ENCODE assay signal across 10 cellular contexts in genomic region chr15:40055576-40056293, GRCh38. TPM values are rescaled to one million over a fixed set of nuclear protein-coding genes. Genes with fewer than 3 reads are reported as not detected.
DNase-seq lines count a peak whose midpoint lies in the region; ATAC-seq and TF ChIP-seq lines count a peak whose summit lies in the region.
"Had no signal": no experiment of that assay in that cellular context is flagged by ENCODE, and none has a peak within 500 bp of the region (broad histone marks: within the 10 kb centered on the region; RNA-seq: fewer than 3 reads in every experiment).

No MANE protein-coding gene starts in this region.

- H2AK5ac ChIP-seq in IMR-90 (ENCODE audit: low read depth, low read length) (peak overlapping the region; percentile 91), mesenchymal stem cell (ENCODE audit: low read length, severe bottlenecking) (peak overlapping the region; percentile 51)

- H3K27me3 ChIP-seq in ACC112 (ENCODE audit: insufficient read depth, low read length) (no peaks in the 10 kb centered on the region), IMR-90 (ENCODE audit: control insufficient read depth, insufficient read depth, low read length) (no peaks in the 10 kb centered on the region), mesenchymal stem cell (ENCODE audit: control insufficient read depth in 1 of 2, insufficient read depth in 1 of 2, low read length in 2 of 2) (no peaks in the 10 kb centered on the region)
- H3K27me3 ChIP-seq: adrenal gland, MG63 had no signal

- peaks cover 8% of the 10 kb centered on the region for H3K36me3 Mint-ChIP-seq in activated CD8-positive, alpha-beta T cell treated with anti-CD3 and anti-CD28 coated beads for 36 hours (ENCODE audit: low read depth)

- DNase-seq in IMR-90 (no peak), mesenchymal stem cell (no peak), KG1 (lab: John Stamatoyannopoulos, UW) (no peak), CD1c-positive myeloid dendritic cell (ENCODE audit: extremely low spot score) (no peak)
- DNase-seq in activated CD8-positive, alpha-beta T cell treated with anti-CD3 and anti-CD28 coated beads for 36 hours: peak; percentile 53
- no peak for DNase-seq in stimulated activated CD4-positive, alpha-beta T cell treated with anti-CD3 and anti-CD28 coated beads, Interleukin-4, amount 100 ng/mL, for 24 hours

- H4K5ac ChIP-seq in IMR-90 (ENCODE audit: low read depth, low read length): peak overlapping the region; percentile 56; the same call in 1 of the 2 replicates

- no peak overlapping the region; the same call in 2 of the 3 replicates for H2BK15ac ChIP-seq in IMR-90 (ENCODE audit: low read depth, low read length)
- H2BK15ac ChIP-seq in mesenchymal stem cell (ENCODE audit: low read depth, poor library complexity, severe bottlenecking): peak overlapping the region; percentile 29

- no peak for ATAC-seq in IMR-90 (ENCODE audit: low read depth)
- peak; percentile 28 for ATAC-seq in activated CD8-positive, alpha-beta T cell treated with anti-CD3 and anti-CD28 coated beads for 36 hours
- no peak for ATAC-seq in HG02885 (IDR thresholded peaks at IDR 0.05; ENCODE audit: poor library complexity, unreplicated experiment)

- no peak for TF ChIP-seq POLR2A in IMR-90 (IDR thresholded peaks at IDR 0.05; ENCODE audit: low read depth, low read length)

- H3K9ac ChIP-seq in IMR-90 (ENCODE audit: low read depth, low read length) (no peak overlapping the region), mesenchymal stem cell (ENCODE audit: low read length) (peak overlapping the region; percentile 32)

- peak overlapping the region; percentile 52; the same call in 1 of the 2 replicates for H4K91ac ChIP-seq in IMR-90 (ENCODE audit: insufficient read depth, low read depth, low read length)
- peak overlapping the region; percentile 56 for H4K91ac ChIP-seq in mesenchymal stem cell (ENCODE audit: low read length)

- TF ChIP-seq CTCF in IMR-90 (conservative IDR thresholded peaks at IDR 0.05; ENCODE audit: low read depth, low read length): no peak
- TF ChIP-seq CTCF in activated CD8-positive, alpha-beta T cell treated with anti-CD3 and anti-CD28 coated beads for 36 hours (IDR thresholded peaks at IDR 0.05): no peak

- no peaks in the 10 kb centered on the region for H3K79me2 ChIP-seq in ACC112 (ENCODE audit: control insufficient read depth, insufficient read depth, low read length, unreplicated experiment)

- peak overlapping the region; percentile 78 for H3K27ac Mint-ChIP-seq in activated CD8-positive, alpha-beta T cell treated with anti-CD3 and anti-CD28 coated beads for 36 hours

- H3K18ac ChIP-seq in IMR-90 (ENCODE audit: low read depth, low read length): peak overlapping the region; percentile 54
- H3K18ac ChIP-seq in mesenchymal stem cell (ENCODE audit: low read depth in 1 of 2, low read length in 2 of 2): peak overlapping the region; percentile 12 to 91

- dilution Hi-C loops in IMR-90 (cut with HindIII; ENCODE audit: low sequenced_read_pairs, unreplicated experiment): no loop called here

- no peak overlapping the region for H3K56ac ChIP-seq in IMR-90 (ENCODE audit: extremely low read depth, insufficient read depth, low read length)

- peaks cover 72% of the 10 kb centered on the region for H3K4me1 Mint-ChIP-seq in activated CD8-positive, alpha-beta T cell treated with anti-CD3 and anti-CD28 coated beads for 36 hours (ENCODE audit: low read depth)

- in situ Hi-C loops in IMR-90 (cut with MboI; ENCODE audit: low sequenced_read_pairs): no loop called here

- peak overlapping the region; percentile 69 for H2BK20ac ChIP-seq in IMR-90 (ENCODE audit: low read depth, low read length)

- H2AFZ ChIP-seq in ACC112 (ENCODE audit: low read length, unreplicated experiment) (no peak overlapping the region), IMR-90 (replicated peaks; ENCODE audit: low read length, poor library complexity) (peak overlapping the region; percentile 35), mesenchymal stem cell (ENCODE audit: low read depth, low read length) (no peak overlapping the region)

- H3K4ac ChIP-seq in IMR-90 (ENCODE audit: low read depth, low read length) (peak overlapping the region; percentile 80), mesenchymal stem cell (ENCODE audit: low read depth in 1 of 2, low read length in 2 of 2) (peak overlapping the region; percentile 19 to 82)

- peaks cover 37% of the 10 kb centered on the region for H3K4me1 ChIP-seq in ACC112 (ENCODE audit: control insufficient read depth, insufficient read depth, low read length, unreplicated experiment)
- peaks cover 27% of the 10 kb centered on the region for H3K4me1 ChIP-seq in IMR-90 (ENCODE audit: control insufficient read depth, insufficient read depth, low read length)
- H3K4me1 ChIP-seq in mesenchymal stem cell (ENCODE audit: control insufficient read depth, insufficient read depth, low read depth, low read length): peaks cover 45% of the 10 kb centered on the region

- H3K4me2 ChIP-seq in IMR-90 (ENCODE audit: low read depth, low read length): no peak overlapping the region
- H3K4me2 ChIP-seq in mesenchymal stem cell (ENCODE audit: low read length, poor library complexity, severe bottlenecking): no peak overlapping the region

- H2BK5ac ChIP-seq in IMR-90 (ENCODE audit: low read depth, low read length, poor library complexity, severe bottlenecking): no peak overlapping the region
- peak overlapping the region; percentile 11 for H2BK5ac ChIP-seq in mesenchymal stem cell (ENCODE audit: low read depth, low read length, poor library complexity, severe bottlenecking)

- peaks cover 32% of the 10 kb centered on the region for H3K9me1 ChIP-seq in IMR-90 (ENCODE audit: insufficient read depth, low read length)

- peak overlapping the region; percentile 77 for H2AK9ac ChIP-seq in IMR-90 (replicated peaks; ENCODE audit: low read depth, low read length, poor library complexity)

- BruUV-seq in IMR-90 (replicated peaks; lab: Mats Ljungman, UMichigan): no TSS peak

- H2BK120ac ChIP-seq in IMR-90 (ENCODE audit: low read depth, low read length): peak overlapping the region; percentile 58
- H2BK120ac ChIP-seq in mesenchymal stem cell (ENCODE audit: low read depth, low read length): peak overlapping the region; percentile 8

- POLR2A ChIA-PET in IMR-90 (lab: Charles Lee; ENCODE audit: unreplicated experiment): no interaction called here
- POLR2A ChIA-PET in activated CD8-positive, alpha-beta T cell treated with anti-CD3 and anti-CD28 coated beads for 36 hours (lab: Charles Lee): interaction anchor here (0.8 to 1.7 kb wide), 6 partner anchors 8 to 44 kb away, joined by 3 to 5 read pairs (median 3); no protein-coding TSS in a partner anchor

- H3K23ac ChIP-seq in IMR-90 (ENCODE audit: low read depth, low read length) (peak overlapping the region; percentile 8; the same call in 1 of the 2 replicates), mesenchymal stem cell (ENCODE audit: low read length in 2 of 2) (peak overlapping the region in 1 of 2 experiments; percentile 42)

- CTCF ChIA-PET in IMR-90 (lab: Yijun Ruan, JAX): interaction anchor here (2.0 kb wide), 1 partner anchor 10 kb away, joined by 5 read pairs; no protein-coding TSS in a partner anchor
- CTCF ChIA-PET in activated CD8-positive, alpha-beta T cell treated with anti-CD3 and anti-CD28 coated beads for 36 hours (lab: Charles Lee): interaction anchor here (0.9 to 5.6 kb wide), 10 partner anchors 8 to 218 kb away, joined by 3 to 31 read pairs (median 3); partner anchors contain the start of gene BMF

- H3K9me3 Mint-ChIP-seq in activated CD8-positive, alpha-beta T cell treated with anti-CD3 and anti-CD28 coated beads for 36 hours: no peaks in the 10 kb centered on the region

- no peaks in the 10 kb centered on the region for H4K20me1 ChIP-seq in IMR-90 (ENCODE audit: insufficient read depth, low read length)

- TF ChIP-seq RAD21 in IMR-90 (IDR thresholded peaks at IDR 0.05; ENCODE audit: low read length): no peak

- H3K27ac ChIP-seq in ACC112 (ENCODE audit: low read depth, low read length) (peak overlapping the region; percentile 28; the same call in 1 of the 2 replicates), IMR-90 (ENCODE audit: insufficient read depth, low read length) (no peak overlapping the region), mesenchymal stem cell (ENCODE audit: low read length, poor library complexity, severe bottlenecking) (peak overlapping the region; percentile 71)
- H3K27ac ChIP-seq: adrenal gland had no signal

- peak overlapping the region; percentile 92 to 96 for H2BK12ac ChIP-seq in mesenchymal stem cell (ENCODE audit: low read length in 2 of 2)

- no peak overlapping the region for H3K4me3 Mint-ChIP-seq in activated CD8-positive, alpha-beta T cell treated with anti-CD3 and anti-CD28 coated beads for 36 hours

- H3K27me3 Mint-ChIP-seq in activated CD8-positive, alpha-beta T cell treated with anti-CD3 and anti-CD28 coated beads for 36 hours: no peaks in the 10 kb centered on the region

- no peak overlapping the region for H3K4me3 ChIP-seq in ACC112 (ENCODE audit: low read depth, low read length)
- H3K4me3 ChIP-seq in IMR-90 (ENCODE audit: insufficient read depth, low read depth, low read length): no peak overlapping the region
- no peak overlapping the region for H3K4me3 ChIP-seq in mesenchymal stem cell (ENCODE audit: insufficient read depth in 1 of 2, low read depth in 1 of 2, low read length in 2 of 2)
- H3K4me3 ChIP-seq: adrenal gland, MG63 had no signal

- WGBS in IMR-90 (ENCODE audit: extremely low coverage in 2 of 2, insufficient read length in 1 of 2), 2 experiments: 94% methylated on average over 5 of the region's 14 CpGs; no CpG with 5 or more reads in 1 of the 2 experiments
- 93% methylated on average over 12 of the region's 14 CpGs for WGBS in mesenchymal stem cell

- H4K8ac ChIP-seq in IMR-90 (ENCODE audit: low read depth in 2 of 2, low read length in 2 of 2) (peak overlapping the region in 1 of 2 experiments; percentile 7; a peak in 1 of 4 replicates), mesenchymal stem cell (ENCODE audit: low read length) (peak overlapping the region; percentile 5)

- intact Hi-C loops in IMR-90 (cut with micrococcal nuclease): no loop called here
- intact Hi-C loops in activated CD8-positive, alpha-beta T cell treated with anti-CD3 and anti-CD28 coated beads for 36 hours (cut with micrococcal nuclease): no loop called here

- 0 out of 2 replicates have a peak, but pooled peaks cover 8% of the 10 kb centered on the region for H3K36me3 ChIP-seq in ACC112 (ENCODE audit: insufficient read depth, low read length)
- H3K36me3 ChIP-seq in IMR-90 (ENCODE audit: control insufficient read depth, insufficient read depth, low read length): no peaks in the 10 kb centered on the region
- H3K36me3 ChIP-seq in mesenchymal stem cell (ENCODE audit: control insufficient read depth in 1 of 2, insufficient read depth in 2 of 2, low read depth in 1 of 2, low read length in 2 of 2): peaks cover 0 to under 1% of the 10 kb centered on the region in 2 experiments
- H3K36me3 ChIP-seq: adrenal gland, MG63 had no signal

- peak overlapping the region; percentile 76 for H3K14ac ChIP-seq in IMR-90 (replicated peaks; ENCODE audit: low read depth, low read length)
- peak overlapping the region in 1 of 2 experiments; percentile 76 for H3K14ac ChIP-seq in mesenchymal stem cell (ENCODE audit: low read length in 2 of 2)

- no peaks in the 10 kb centered on the region for H3K9me3 ChIP-seq in IMR-90 (ENCODE audit: control insufficient read depth, insufficient read depth, low read length)
- no peaks in the 10 kb centered on the region for H3K9me3 ChIP-seq in mesenchymal stem cell (ENCODE audit: control insufficient read depth, low read length)
- H3K9me3 ChIP-seq: adrenal gland, MG63 had no signal

- H3K79me1 ChIP-seq in IMR-90 (ENCODE audit: low read depth in 1 of 2, low read length in 2 of 2) (peaks cover 0 to 9% of the 10 kb centered on the region in 2 experiments; a peak in 1 of 4 replicates), mesenchymal stem cell (replicated peaks; ENCODE audit: low read length, poor library complexity, severe bottlenecking) (no peaks in the 10 kb centered on the region)

RNA-seq across cellular contexts. Expression of gene SRP14, which starts 16.8 kb away (rescaled TPM):
- 106 and 205 TPM in 2 replicates for total RNA-seq in IMR-90 (2012; rRNA removed)
- 295 and 296 TPM in 2 replicates for polyA plus RNA-seq in IMR-90 (2012; rRNA removed)
- polyA plus RNA-seq in IMR-90 (2012; cell fraction: cytosol; rRNA removed): 198 and 487 TPM in 2 replicates
- 41.4 and 203 TPM in 2 replicates for polyA plus RNA-seq in IMR-90 (2012; cell fraction: nucleus; rRNA removed; ENCODE audit: low replicate concordance)
- 100 to 1,000 TPM; 147 to 152 TPM for total RNA-seq in activated CD8-positive, alpha-beta T cell treated with anti-CD3 and anti-CD28 coated beads for 36 hours
- 684 TPM for polyA plus RNA-seq in mesenchymal stem cell (2013, experiment 1 of 2)
- 720 TPM for polyA plus RNA-seq in mesenchymal stem cell (2013, experiment 2 of 2)

RNA-seq across cellular contexts. Expression of gene BMF, which starts 52.9 kb away (rescaled TPM):
- total RNA-seq in IMR-90 (2012; rRNA removed): 1.7 and 2.9 TPM in 2 replicates
- 2.4 and 2.8 TPM in 2 replicates for polyA plus RNA-seq in IMR-90 (2012; rRNA removed)
- polyA plus RNA-seq in IMR-90 (2012; cell fraction: cytosol; rRNA removed): 0.80 and 1.8 TPM in 2 replicates
- polyA plus RNA-seq in IMR-90 (2012; cell fraction: nucleus; rRNA removed; ENCODE audit: low replicate concordance): 6.6 and 11.7 TPM in 2 replicates
- total RNA-seq in activated CD8-positive, alpha-beta T cell treated with anti-CD3 and anti-CD28 coated beads for 36 hours: 1 to 10 TPM; 4.2 to 4.3 TPM
- polyA plus RNA-seq in mesenchymal stem cell (2013, experiment 1 of 2): 18.5 TPM
- polyA plus RNA-seq in mesenchymal stem cell (2013, experiment 2 of 2): 17.8 TPM
